Comparison of ENCODE assay signal across 26 cellular contexts in the genomic region with DNA sequence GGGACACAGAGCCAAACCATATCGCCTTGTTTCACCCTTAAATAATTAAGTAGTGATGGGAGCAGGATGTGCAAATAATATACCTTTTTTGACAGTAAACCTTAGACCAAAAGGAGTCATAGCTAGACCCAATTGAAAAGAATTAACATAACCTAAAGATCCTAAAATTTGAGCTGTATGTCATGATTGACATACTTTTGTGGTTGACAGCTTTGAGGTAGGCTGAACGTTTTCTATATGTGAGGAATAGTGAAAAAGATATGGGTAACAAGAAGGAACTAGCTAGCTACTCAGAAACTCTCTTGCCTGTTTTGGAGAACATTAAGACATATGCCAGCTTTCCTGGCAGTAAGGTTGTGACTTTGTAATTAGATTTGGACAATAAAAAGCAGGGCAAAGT.
A peak's percentile ranks its signal among the peaks of the same experiment; 100 is the strongest.
DNase-seq lines count a peak whose midpoint lies in the region; ATAC-seq, FAIRE-seq and TF ChIP-seq lines count a peak whose summit lies in the region.
"Had no signal": no experiment of that assay in that cellular context is flagged by ENCODE, and none has a peak within 500 bp of the region (broad histone marks: within the 10 kb centered on the region; RNA-seq: fewer than 3 reads in every experiment).

No MANE protein-coding gene starts in this region.

- H3K27me3 ChIP-seq in PC-3 (ENCODE audit: low read length) (no peaks in the 10 kb centered on the region), endothelial cell of umbilical vein (ENCODE audit: control insufficient read depth in 2 of 2, insufficient read depth in 2 of 2, low read length in 2 of 2) (no peaks in the 10 kb centered on the region), gastrocnemius medialis (no peaks in the 10 kb centered on the region)
- H3K27me3 ChIP-seq: cardiac muscle cell, sigmoid colon, upper lobe of left lung had no signal

- TF ChIP-seq POLR2A in endothelial cell of umbilical vein (IDR thresholded peaks at IDR 0.05; ENCODE audit: low read depth, low read length): no peak
- no peak for TF ChIP-seq POLR2A in gastrocnemius medialis (IDR thresholded peaks at IDR 0.05)

- no peak for FAIRE-seq in endothelial cell of umbilical vein (lab: Jason Lieb, UNC)
- FAIRE-seq: endometrium, G401.6, GM18507 had no signal

- ATAC-seq in PC-3: no peak
- peak; percentile 75 for ATAC-seq in stimulated activated effector memory CD8-positive, alpha-beta T cell treated with anti-CD3 and anti-CD28 coated beads, Interleukin-12 subunit alpha, Interleukin-12 subunit beta, amount 100 ng/mL, for 72 hours
- no peak for ATAC-seq in GM21717 (IDR thresholded peaks at IDR 0.05; ENCODE audit: unreplicated experiment)
- ATAC-seq in gastrocnemius medialis: no peak
- no peak for ATAC-seq in HG03342 (IDR thresholded peaks at IDR 0.05; ENCODE audit: unreplicated experiment)

- H3F3A ChIP-seq in PC-3 (ENCODE audit: low read length, unreplicated experiment): peaks cover 7% of the 10 kb centered on the region

- in situ Hi-C loops in gastrocnemius medialis (cut with MboI; ENCODE audit: low sequenced_read_pairs in 4 of 4): no loop called here

- H3K9me1 ChIP-seq in endothelial cell of umbilical vein (replicated peaks; ENCODE audit: control insufficient read depth, extremely low read depth, insufficient read depth, low read length): no peaks in the 10 kb centered on the region

- dilution Hi-C loops in endothelial cell of umbilical vein (cut with MboI; ENCODE audit: extremely low pct_ligation_motif_present, low sequenced_read_pairs): no loop called here

- H3K36me3 ChIP-seq in PC-3 (ENCODE audit: low read depth, low read length) (no peaks in the 10 kb centered on the region), endothelial cell of umbilical vein (ENCODE audit: control insufficient read depth in 2 of 2, extremely low read depth in 1 of 2, insufficient read depth in 2 of 2, low read length in 2 of 2) (no peaks in the 10 kb centered on the region), gastrocnemius medialis (no peaks in the 10 kb centered on the region)
- H3K36me3 ChIP-seq: cardiac muscle cell, sigmoid colon, upper lobe of left lung had no signal

- no peaks in the 10 kb centered on the region for H3K9me3 Mint-ChIP-seq in activated CD4-positive, alpha-beta memory T cell treated with anti-CD3 and anti-CD28 coated beads for 36 hours
- H3K9me3 Mint-ChIP-seq in activated CD4-positive, alpha-beta memory T cell treated with anti-CD3 and anti-CD28 coated beads, Interleukin-2, amount 10 ng/mL, durations not matched to agents 7 days and 5 days: peaks cover 5% of the 10 kb centered on the region
- peaks cover 2% of the 10 kb centered on the region for H3K9me3 Mint-ChIP-seq in stimulated activated effector memory CD8-positive, alpha-beta T cell treated with anti-CD3 and anti-CD28 coated beads, Interleukin-12 subunit alpha, Interleukin-12 subunit beta, amount 100 ng/mL, for 72 hours
- H3K9me3 Mint-ChIP-seq: activated B cell treated with CpG ODN at 0.5 μM for 24 hours; activated naive CD4-positive, alpha-beta T cell treated with anti-CD3 and anti-CD28 coated beads, Interleukin-2, amount 10 ng/mL, durations not matched to agents 7 days and 5 days; dendritic cell treated with granulocyte-macrophage colony-stimulating factor and Interleukin-4, amounts not matched to agents 40 ng/mL and 50 ng/mL, for 4 days had no signal

- H3K27ac Mint-ChIP-seq in activated CD4-positive, alpha-beta memory T cell treated with anti-CD3 and anti-CD28 coated beads for 36 hours: peak overlapping the region; percentile 2
- no peak overlapping the region for H3K27ac Mint-ChIP-seq in activated CD4-positive, alpha-beta memory T cell treated with anti-CD3 and anti-CD28 coated beads, Interleukin-2, amount 10 ng/mL, durations not matched to agents 7 days and 5 days
- H3K27ac Mint-ChIP-seq in stimulated activated effector memory CD8-positive, alpha-beta T cell treated with anti-CD3 and anti-CD28 coated beads, Interleukin-12 subunit alpha, Interleukin-12 subunit beta, amount 100 ng/mL, for 72 hours: peak overlapping the region; percentile 67
- H3K27ac Mint-ChIP-seq: activated B cell treated with CpG ODN at 0.5 μM for 24 hours; activated naive CD4-positive, alpha-beta T cell treated with anti-CD3 and anti-CD28 coated beads, Interleukin-2, amount 10 ng/mL, durations not matched to agents 7 days and 5 days; B cell; dendritic cell treated with granulocyte-macrophage colony-stimulating factor and Interleukin-4, amounts not matched to agents 40 ng/mL and 50 ng/mL, for 4 days had no signal

- H3K4me1 Mint-ChIP-seq in activated CD4-positive, alpha-beta memory T cell treated with anti-CD3 and anti-CD28 coated beads for 36 hours (ENCODE audit: low read depth): peaks cover 34% of the 10 kb centered on the region
- H3K4me1 Mint-ChIP-seq in activated CD4-positive, alpha-beta memory T cell treated with anti-CD3 and anti-CD28 coated beads, Interleukin-2, amount 10 ng/mL, durations not matched to agents 7 days and 5 days: peaks cover 27% of the 10 kb centered on the region
- peaks cover 12% of the 10 kb centered on the region for H3K4me1 Mint-ChIP-seq in stimulated activated effector memory CD8-positive, alpha-beta T cell treated with anti-CD3 and anti-CD28 coated beads, Interleukin-12 subunit alpha, Interleukin-12 subunit beta, amount 100 ng/mL, for 72 hours
- H3K4me1 Mint-ChIP-seq: activated B cell treated with CpG ODN at 0.5 μM for 24 hours, B cell had no signal

- TF ChIP-seq CTCF in PC-3 (conservative IDR thresholded peaks at IDR 0.05; ENCODE audit: low read depth, low read length) (no peak), endothelial cell of umbilical vein (IDR thresholded peaks at IDR 0.05; ENCODE audit: extremely low read depth in 1 of 2, insufficient read depth in 1 of 2, low read depth in 1 of 2, low read length in 2 of 2) (no peak), gastrocnemius medialis (IDR thresholded peaks at IDR 0.05 in 4 of 5, conservative IDR thresholded peaks at IDR 0.05 in 1 of 5) (no peak)

- peak overlapping the region; percentile 97 for H3K27ac ChIP-seq in PC-3 (ENCODE audit: low read length)
- H3K27ac ChIP-seq in endothelial cell of umbilical vein (ENCODE audit: insufficient read depth, low read depth, low read length): peak overlapping the region; percentile 36
- H3K27ac ChIP-seq in gastrocnemius medialis: no peak overlapping the region
- H3K27ac ChIP-seq: cardiac muscle cell, upper lobe of left lung had no signal

- peak overlapping the region; percentile 61 for H3K4me3 ChIP-seq in PC-3 (ENCODE audit: low read length)
- no peak overlapping the region for H3K4me3 ChIP-seq in endothelial cell of umbilical vein (replicated peaks in 1 of 3; ENCODE audit: insufficient read depth in 1 of 3, low read depth in 1 of 3, low read length in 3 of 3)
- H3K4me3 ChIP-seq in gastrocnemius medialis: no peak overlapping the region
- H3K4me3 ChIP-seq: cardiac muscle cell, lung, sigmoid colon, upper lobe of left lung had no signal

- H3K9ac ChIP-seq in PC-3 (ENCODE audit: low read length): peak overlapping the region; percentile 8; the same call in 1 of the 2 replicates
- H3K9ac ChIP-seq in endothelial cell of umbilical vein (replicated peaks; ENCODE audit: extremely low read depth, insufficient read depth, low read length): no peak overlapping the region

- CTCF ChIA-PET in activated CD4-positive, alpha-beta memory T cell treated with anti-CD3 and anti-CD28 coated beads for 36 hours (lab: Charles Lee): no interaction called here
- CTCF ChIA-PET in activated CD4-positive, alpha-beta memory T cell treated with anti-CD3 and anti-CD28 coated beads, Interleukin-2, amount 10 ng/mL, durations not matched to agents 7 days and 5 days (lab: Charles Lee): no interaction called here
- CTCF ChIA-PET in PC-3 (lab: Charles Lee) (no interaction called here), endothelial cell of umbilical vein (lab: Charles Lee) (interaction anchor here (0.7 kb wide), 1 partner anchor 172 kb away, joined by 3 read pairs; no protein-coding TSS in a partner anchor)

- H3K36me3 Mint-ChIP-seq in activated CD4-positive, alpha-beta memory T cell treated with anti-CD3 and anti-CD28 coated beads for 36 hours: no peaks in the 10 kb centered on the region
- no peaks in the 10 kb centered on the region for H3K36me3 Mint-ChIP-seq in activated CD4-positive, alpha-beta memory T cell treated with anti-CD3 and anti-CD28 coated beads, Interleukin-2, amount 10 ng/mL, durations not matched to agents 7 days and 5 days (ENCODE audit: low read depth)
- no peaks in the 10 kb centered on the region for H3K36me3 Mint-ChIP-seq in stimulated activated effector memory CD8-positive, alpha-beta T cell treated with anti-CD3 and anti-CD28 coated beads, Interleukin-12 subunit alpha, Interleukin-12 subunit beta, amount 100 ng/mL, for 72 hours
- H3K36me3 Mint-ChIP-seq: activated naive CD4-positive, alpha-beta T cell treated with anti-CD3 and anti-CD28 coated beads, Interleukin-2, amount 10 ng/mL, durations not matched to agents 7 days and 5 days had no signal

- BruUV-seq in PC-3 (replicated peaks; lab: Mats Ljungman, UMichigan): TSS peak; percentile 42
- BruUV-seq in endothelial cell of umbilical vein (replicated peaks; lab: Mats Ljungman, UMichigan): no TSS peak

- H3K4me1 ChIP-seq in PC-3 (ENCODE audit: insufficient read depth, low read length) (peaks cover 40% of the 10 kb centered on the region), endothelial cell of umbilical vein (ENCODE audit: control insufficient read depth, extremely low read depth, insufficient read depth, low read length) (peaks cover 22% of the 10 kb centered on the region), gastrocnemius medialis (peaks cover 0 to 6% of the 10 kb centered on the region in 2 donors)
- H3K4me1 ChIP-seq: upper lobe of left lung had no signal

- H3K4me2 ChIP-seq in PC-3 (ENCODE audit: low read length) (peak overlapping the region; percentile 87), endothelial cell of umbilical vein (ENCODE audit: insufficient read depth, low read length) (peak overlapping the region; percentile 78)

- H2AFZ ChIP-seq in PC-3 (ENCODE audit: low read length) (peak overlapping the region; percentile 27; the same call in 1 of the 2 replicates), endothelial cell of umbilical vein (ENCODE audit: low read depth, low read length) (peak overlapping the region; percentile 71)

- H3K9me2 ChIP-seq in PC-3 (replicated peaks; ENCODE audit: low read length): no peaks in the 10 kb centered on the region

- no peak for DNase-seq in activated CD4-positive, alpha-beta memory T cell treated with anti-CD3 and anti-CD28 coated beads for 36 hours
- DNase-seq in activated CD4-positive, alpha-beta memory T cell treated with anti-CD3 and anti-CD28 coated beads, Interleukin-2, amount 10 ng/mL, durations not matched to agents 7 days and 5 days: no peak
- no peak for DNase-seq in PC-3
- no peak for DNase-seq in endothelial cell of umbilical vein (ENCODE audit: low read depth, low spot score)
- no peak for DNase-seq in stimulated activated effector memory CD8-positive, alpha-beta T cell treated with anti-CD3 and anti-CD28 coated beads, Interleukin-12 subunit alpha, Interleukin-12 subunit beta, amount 100 ng/mL, for 72 hours (ENCODE audit: low spot score in 2 of 2)
- DNase-seq in gastrocnemius medialis: no peak
- DNase-seq: activated B cell treated with CpG ODN at 0.5 μM for 24 hours; activated CD4-positive, alpha-beta T cell treated with anti-CD3 and anti-CD28 coated beads, Interleukin-2, amount 50 U/mL, for 48 hours; activated naive CD4-positive, alpha-beta T cell treated with anti-CD3 and anti-CD28 coated beads, Interleukin-2, amount 10 ng/mL, durations not matched to agents 7 days and 5 days; activated T-cell treated with anti-CD3 and anti-CD28 coated beads, Interleukin-2, amount 50 U/mL, for 48 hours; amniotic stem cell; GOT3; NCI-H146; sigmoid colon; stimulated activated CD8-positive, alpha-beta memory T cell treated with anti-CD3 and anti-CD28 coated beads, Interleukin-4, amount 100 ng/mL, for 48 hours; T1000; upper lobe of left lung had no signal

- intact Hi-C loops in activated CD4-positive, alpha-beta memory T cell treated with anti-CD3 and anti-CD28 coated beads for 36 hours (cut with micrococcal nuclease): no loop called here
- intact Hi-C loops in PC-3 (cut with micrococcal nuclease) (no loop called here), endothelial cell of umbilical vein (cut with micrococcal nuclease) (no loop called here), gastrocnemius medialis (cut with DNase I; ENCODE audit: low total_unique reads) (no loop called here)

- POLR2A ChIA-PET in activated CD4-positive, alpha-beta memory T cell treated with anti-CD3 and anti-CD28 coated beads for 36 hours (lab: Charles Lee): no interaction called here
- POLR2A ChIA-PET in activated CD4-positive, alpha-beta memory T cell treated with anti-CD3 and anti-CD28 coated beads, Interleukin-2, amount 10 ng/mL, durations not matched to agents 7 days and 5 days (lab: Charles Lee): no interaction called here
- POLR2A ChIA-PET in PC-3 (lab: Charles Lee; ENCODE audit: unreplicated experiment): interaction anchor here (0.7 kb wide), 1 partner anchor 289 kb away, joined by 4 read pairs; no protein-coding TSS in a partner anchor
- POLR2A ChIA-PET in endothelial cell of umbilical vein (lab: Charles Lee): no interaction called here

- no peaks in the 10 kb centered on the region for H3K27me3 Mint-ChIP-seq in activated CD4-positive, alpha-beta memory T cell treated with anti-CD3 and anti-CD28 coated beads for 36 hours
- no peaks in the 10 kb centered on the region for H3K27me3 Mint-ChIP-seq in activated CD4-positive, alpha-beta memory T cell treated with anti-CD3 and anti-CD28 coated beads, Interleukin-2, amount 10 ng/mL, durations not matched to agents 7 days and 5 days
- H3K27me3 Mint-ChIP-seq: activated B cell treated with CpG ODN at 0.5 μM for 24 hours; activated naive CD4-positive, alpha-beta T cell treated with anti-CD3 and anti-CD28 coated beads, Interleukin-2, amount 10 ng/mL, durations not matched to agents 7 days and 5 days; B cell; dendritic cell treated with granulocyte-macrophage colony-stimulating factor and Interleukin-4, amounts not matched to agents 40 ng/mL and 50 ng/mL, for 4 days had no signal

- no peak overlapping the region for H3K4me3 Mint-ChIP-seq in activated CD4-positive, alpha-beta memory T cell treated with anti-CD3 and anti-CD28 coated beads for 36 hours
- H3K4me3 Mint-ChIP-seq in activated CD4-positive, alpha-beta memory T cell treated with anti-CD3 and anti-CD28 coated beads, Interleukin-2, amount 10 ng/mL, durations not matched to agents 7 days and 5 days: no peak overlapping the region
- peak overlapping the region; percentile 8 for H3K4me3 Mint-ChIP-seq in stimulated activated effector memory CD8-positive, alpha-beta T cell treated with anti-CD3 and anti-CD28 coated beads, Interleukin-12 subunit alpha, Interleukin-12 subunit beta, amount 100 ng/mL, for 72 hours
- H3K4me3 Mint-ChIP-seq: activated B cell treated with CpG ODN at 0.5 μM for 24 hours; activated naive CD4-positive, alpha-beta T cell treated with anti-CD3 and anti-CD28 coated beads, Interleukin-2, amount 10 ng/mL, durations not matched to agents 7 days and 5 days; B cell; dendritic cell treated with granulocyte-macrophage colony-stimulating factor and Interleukin-4, amounts not matched to agents 40 ng/mL and 50 ng/mL, for 4 days had no signal

- H3K79me2 ChIP-seq in PC-3 (ENCODE audit: low read length) (no peaks in the 10 kb centered on the region), endothelial cell of umbilical vein (ENCODE audit: control insufficient read depth, insufficient read depth, low read length) (no peaks in the 10 kb centered on the region)

- no peaks in the 10 kb centered on the region for H3K9me3 ChIP-seq in PC-3 (ENCODE audit: low read length)
- no peaks in the 10 kb centered on the region for H3K9me3 ChIP-seq in endothelial cell of umbilical vein (replicated peaks; ENCODE audit: control insufficient read depth, insufficient read depth, low read length)
- no peaks in the 10 kb centered on the region for H3K9me3 ChIP-seq in gastrocnemius medialis
- H3K9me3 ChIP-seq: sigmoid colon, upper lobe of left lung had no signal

- H4K20me1 ChIP-seq in PC-3 (ENCODE audit: low read length) (no peaks in the 10 kb centered on the region), endothelial cell of umbilical vein (replicated peaks; ENCODE audit: control insufficient read depth, extremely low read depth, insufficient read depth, low read length) (no peaks in the 10 kb centered on the region)

Comparison
In these comparisons a context has a peak if more than half of its experiments do, and no peak if none do; other contexts are left out.
1. H3K27ac ChIP-seq: peak in PC-3 (single experiment) and endothelial cell of umbilical vein (single experiment); none in gastrocnemius medialis (0 of 4).